In genomic region chr16:70767377-70768204, GRCh38 we compare ENCODE assay signal across 15 cellular contexts. TPM values are rescaled to one million over a fixed set of nuclear protein-coding genes. Genes with fewer than 3 reads are reported as not detected.
A peak's percentile ranks its signal among the peaks of the same experiment; 100 is the strongest.
DNase-seq lines count a peak whose midpoint lies in the region; ATAC-seq and TF ChIP-seq lines count a peak whose summit lies in the region.
"Had no signal": no experiment of that assay in that cellular context is flagged by ENCODE, and none has a peak within 500 bp of the region (broad histone marks: within the 10 kb centered on the region; RNA-seq: fewer than 3 reads in every experiment).

No MANE protein-coding gene starts in this region.

- no peak overlapping the region for H2AFZ ChIP-seq in fibroblast of lung (ENCODE audit: low read length)

- TF ChIP-seq CTCF in fibroblast of lung (conservative IDR thresholded peaks at IDR 0.05 in 1 of 2, IDR thresholded peaks at IDR 0.05 in 1 of 2; ENCODE audit: low read depth in 1 of 2, low read length in 2 of 2) (no peak), psoas muscle (IDR thresholded peaks at IDR 0.05) (no peak), tibial nerve (IDR thresholded peaks at IDR 0.05) (no peak)

- ATAC-seq in psoas muscle: peak in 1 of 4 donors; percentile 17
- no peak for ATAC-seq in HG03108 (IDR thresholded peaks at IDR 0.05; ENCODE audit: unreplicated experiment)

- TF ChIP-seq POLR2A in tibial nerve (IDR thresholded peaks at IDR 0.05): no peak

- H3K27ac ChIP-seq in fibroblast of lung (ENCODE audit: insufficient read depth, low read length): peak overlapping the region; percentile 13
- H3K27ac ChIP-seq in psoas muscle: peak overlapping the region; percentile 41
- no peak overlapping the region for H3K27ac ChIP-seq in tibial nerve
- H3K27ac ChIP-seq: C4-2B, colonic mucosa, esophagus muscularis mucosa, testis had no signal

- TF ChIP-seq EP300 in tibial nerve (IDR thresholded peaks at IDR 0.05): no peak

- intact Hi-C loops in psoas muscle (cut with DNase I): no loop called here

- peak overlapping the region; percentile 23 for H3K4me2 ChIP-seq in fibroblast of lung (ENCODE audit: extremely low read depth, insufficient read depth, low read length)

- 66 to 70% (median 68%) methylated on average over 4 of the region's 4 CpGs for WGBS in psoas muscle, 3 donors
- WGBS in tibial nerve, 2 donors: 71 to 75% methylated on average over 4 of the region's 4 CpGs

- H3K4me3 ChIP-seq in fibroblast of lung (replicated peaks in 1 of 4; ENCODE audit: control extremely low read depth in 1 of 4, insufficient read depth in 1 of 4, low read depth in 3 of 4, low read length in 4 of 4) (no peak overlapping the region), psoas muscle (no peak overlapping the region), tibial nerve (no peak overlapping the region)
- H3K4me3 ChIP-seq: colonic mucosa, esophagus muscularis mucosa, testis had no signal

- no peaks in the 10 kb centered on the region for H4K20me1 ChIP-seq in fibroblast of lung (ENCODE audit: control insufficient read depth, extremely low read depth, insufficient read depth, low read length)

- peaks cover 3% of the 10 kb centered on the region for H3K36me3 ChIP-seq in fibroblast of lung (ENCODE audit: control insufficient read depth, insufficient read depth, low read length)
- H3K36me3 ChIP-seq in psoas muscle (ENCODE audit: insufficient read depth in 1 of 2, low read depth in 1 of 2): peaks cover 0 to 11% of the 10 kb centered on the region in 2 donors
- H3K36me3 ChIP-seq in tibial nerve: peaks cover 0 to 66% (median 4%) of the 10 kb centered on the region in 3 donors
- H3K36me3 ChIP-seq: colonic mucosa had no signal

- H3K9ac ChIP-seq in fibroblast of lung (ENCODE audit: insufficient read depth, low read length): no peak overlapping the region

- DNase-seq in GM04503 (ENCODE audit: low read depth) (peak; percentile 24), RPMI7951 (ENCODE audit: low read depth) (peak; percentile 66), fibroblast of lung (ENCODE audit: low read depth in 2 of 2) (peak in 1 of 2 donors; percentile 54), psoas muscle (no peak), OCI-M1 (lab: John Stamatoyannopoulos, UW) (no peak), tibial nerve (ENCODE audit: low spot score in 2 of 2) (no peak)
- DNase-seq: activated CD4-positive, alpha-beta T cell treated with anti-CD3 and anti-CD28 coated beads for 4 hours; amniotic stem cell; colonic mucosa; NCI-H2029; NCI-H526 treated with DMSO at 0.1 percent for 48 hours; testis had no signal

- no peaks in the 10 kb centered on the region for H3K9me3 ChIP-seq in fibroblast of lung (ENCODE audit: control insufficient read depth, insufficient read depth, low read depth, low read length)
- no peaks in the 10 kb centered on the region for H3K9me3 ChIP-seq in psoas muscle
- H3K9me3 ChIP-seq in tibial nerve: no peaks in the 10 kb centered on the region
- H3K9me3 ChIP-seq: colonic mucosa, esophagus muscularis mucosa, testis had no signal

- H3K79me2 ChIP-seq in fibroblast of lung (ENCODE audit: control insufficient read depth, insufficient read depth, low read length): no peaks in the 10 kb centered on the region

- H3K27me3 ChIP-seq in fibroblast of lung (ENCODE audit: control insufficient read depth, insufficient read depth, low read length) (no peaks in the 10 kb centered on the region), psoas muscle (ENCODE audit: insufficient read depth in 3 of 3, low read length in 2 of 3) (no peaks in the 10 kb centered on the region), tibial nerve (no peaks in the 10 kb centered on the region)
- H3K27me3 ChIP-seq: colonic mucosa, esophagus muscularis mucosa, testis had no signal

- H3K4me1 ChIP-seq in fibroblast of lung (ENCODE audit: control insufficient read depth, extremely low read depth, insufficient read depth, low read length) (peaks cover 8% of the 10 kb centered on the region), psoas muscle (peaks cover 41% of the 10 kb centered on the region), tibial nerve (peaks cover 0 to 5% (median 0%) of the 10 kb centered on the region in 4 donors)
- H3K4me1 ChIP-seq: colonic mucosa, testis had no signal

RNA-seq across cellular contexts. Expression of gene VAC14, which starts 33.4 kb away (rescaled TPM):
- total RNA-seq in RPMI7951 (2014; rRNA removed; shearing (Covaris generic)): 33.9 and 39.4 TPM in 2 replicates
- 18.5 and 29.2 TPM in 2 replicates for total RNA-seq in fibroblast of lung
- polyA plus RNA-seq in fibroblast of lung: 25.0 and 35.3 TPM in 2 replicates
- 29.7 and 42.1 TPM in 2 replicates for polyA plus RNA-seq in fibroblast of lung (2012)
- 104 and 105 TPM in 2 replicates for polyA minus RNA-seq in fibroblast of lung (ENCODE audit: low replicate concordance)
- total RNA-seq in psoas muscle: 10 to 100 TPM; 20.0 to 24.3 (median 23.7) TPM
- polyA plus RNA-seq in psoas muscle: 10 to 100 TPM; 19.9 to 23.0 (median 20.5) TPM
- total RNA-seq in tibial nerve: 10 to 100 TPM; 25.7 to 49.5 (median 40.4) TPM

Comparison
In these comparisons a context has a peak if more than half of its experiments do, and no peak if none do; other contexts are left out.
1. DNase-seq: peak in GM04503 (single experiment) and RPMI7951 (single experiment); none in psoas muscle (0 of 2), OCI-M1 (single experiment) and tibial nerve (0 of 2).
2. H3K27ac ChIP-seq: peak in fibroblast of lung (single experiment) and psoas muscle (single experiment); none in tibial nerve (0 of 4).